Comparison of ENCODE assay signal across 8 cellular contexts in the genomic region with DNA sequence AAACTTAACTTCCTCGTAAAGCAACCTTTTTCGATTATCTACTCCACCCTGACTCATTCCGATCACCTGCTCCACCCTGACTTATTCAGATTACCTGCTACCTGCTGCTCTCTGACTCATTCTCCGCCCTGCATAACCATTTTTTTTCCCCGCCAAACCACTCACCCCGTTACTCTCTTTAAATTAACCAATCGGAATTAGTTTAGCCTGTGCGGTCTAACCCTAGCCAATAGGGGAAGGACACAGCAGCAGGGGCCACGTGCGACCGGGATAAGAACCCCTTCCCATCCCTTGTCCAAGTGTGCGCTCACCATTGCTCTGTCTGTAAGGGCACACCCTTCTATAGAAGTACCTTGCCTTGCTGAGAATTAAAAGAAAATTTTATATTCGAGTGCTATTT.
A peak's percentile ranks its signal among the peaks of the same experiment; 100 is the strongest.
DNase-seq lines count a peak whose midpoint lies in the region; ATAC-seq, FAIRE-seq and TF ChIP-seq lines count a peak whose summit lies in the region.
"Not testable (repeated sequence)": the region's sequence is repeated elsewhere in the genome, so short reads cannot be mapped to it uniquely, and the experiment has no call there.

No MANE protein-coding gene starts in this region.

- not testable (repeated sequence) for H3K79me2 ChIP-seq in mesendoderm (ENCODE audit: control insufficient read depth, insufficient read depth, low read length)

- peaks cover 9 to 14% (median 13%) of the 10 kb centered on the region in 3 donors for H3K4me1 Mint-ChIP-seq in CD8-positive, alpha-beta memory T cell

- peak overlapping the region in 4 of 7 donors; percentile 4 to 90 (median 74) for H3K4me3 Mint-ChIP-seq in CD8-positive, alpha-beta memory T cell

- H3K36me3 Mint-ChIP-seq in CD8-positive, alpha-beta memory T cell, result not testable (repeated sequence)

- not testable (repeated sequence) for H4K5ac ChIP-seq in mesendoderm (ENCODE audit: low read length)

- CTCF ChIA-PET in CD8-positive, alpha-beta memory T cell (lab: Charles Lee), result interaction anchor here (0.7 to 3.8 kb wide), 17 partner anchors 10 to 925 kb away, joined by 3 to 28 read pairs (median 4); partner anchors contain the start of gene UBASH3B

- not testable (repeated sequence) for TF ChIP-seq CTCF in body of pancreas (IDR thresholded peaks at IDR 0.05); foreskin keratinocyte (conservative IDR thresholded peaks at IDR 0.05)

- not testable (repeated sequence) for FAIRE-seq in small intestine (lab: Jason Lieb, UNC)

- not testable (repeated sequence) for H2AK5ac ChIP-seq in mesendoderm (ENCODE audit: low read length)

- DNase-seq in CD8-positive, alpha-beta memory T cell, result not testable (repeated sequence)
- peak; percentile 29 for DNase-seq in NCI-H2227 (lab: John Stamatoyannopoulos, UW; ENCODE audit: unreplicated experiment)
- peak; percentile 87 for DNase-seq in SW480 (ENCODE audit: low spot score)
- peak in 3 of 4 donors; percentile 9 to 38 (median 17) for DNase-seq in body of pancreas
- peak; percentile 67 to 69 for DNase-seq in foreskin keratinocyte
- peak; percentile 81 for DNase-seq in mesendoderm
- DNase-seq in small intestine, result peak; percentile 69

- H2BK5ac ChIP-seq in mesendoderm (ENCODE audit: low read length), result not testable (repeated sequence)

- not testable (repeated sequence) for H4K8ac ChIP-seq in mesendoderm (ENCODE audit: low read depth, low read length)

- not testable (repeated sequence) for H3K4ac ChIP-seq in mesendoderm (ENCODE audit: low read depth, low read length)

- H3K56ac ChIP-seq in mesendoderm (ENCODE audit: low read length), result not testable (repeated sequence)

- not testable (repeated sequence) for H3K4me1 ChIP-seq in CD8-positive, alpha-beta memory T cell (ENCODE audit: insufficient read depth, low read length); HUES48 (ENCODE audit: control insufficient read depth, insufficient read depth, low read length); body of pancreas; foreskin keratinocyte; mesendoderm (ENCODE audit: control insufficient read depth, low read depth, low read length); small intestine (ENCODE audit: control insufficient read depth in 2 of 2, insufficient read depth in 1 of 2, low read depth in 1 of 2, low read length in 1 of 2)

- H2BK120ac ChIP-seq in mesendoderm (ENCODE audit: low read depth, low read length), result not testable (repeated sequence)

- H3K4me3 ChIP-seq in CD8-positive, alpha-beta memory T cell (ENCODE audit: low read length); body of pancreas; mesendoderm (ENCODE audit: low read length); small intestine (ENCODE audit: low read depth in 1 of 2, low read length in 2 of 2): not testable (repeated sequence)
- peak overlapping the region; percentile 51 for H3K4me3 ChIP-seq in HUES48 (ENCODE audit: low read depth, low read length)

- H3K27me3 Mint-ChIP-seq in CD8-positive, alpha-beta memory T cell, result not testable (repeated sequence)

- not testable (repeated sequence) for ATAC-seq in body of pancreas
- peak; percentile 41 for ATAC-seq in foreskin keratinocyte

- TF ChIP-seq POLR2A in body of pancreas (IDR thresholded peaks at IDR 0.05), result not testable (repeated sequence)

- H2BK15ac ChIP-seq in mesendoderm (replicated peaks; ENCODE audit: low read depth), result not testable (repeated sequence)

- POLR2A ChIA-PET in CD8-positive, alpha-beta memory T cell (lab: Charles Lee), result not testable (repeated sequence)

- not testable (repeated sequence) for H3K27ac ChIP-seq in CD8-positive, alpha-beta memory T cell (ENCODE audit: low read depth, low read length); HUES48 (ENCODE audit: low read depth, low read length); body of pancreas; foreskin keratinocyte; mesendoderm (ENCODE audit: low read depth, low read length); small intestine (ENCODE audit: low read depth in 1 of 2, low read length in 1 of 2)

- not testable (repeated sequence) for H3K9me3 Mint-ChIP-seq in CD8-positive, alpha-beta memory T cell

- not testable (repeated sequence) for H3K27me3 ChIP-seq in CD8-positive, alpha-beta memory T cell (ENCODE audit: insufficient read depth, low read length, poor library complexity, severe bottlenecking); HUES48 (ENCODE audit: control insufficient read depth, insufficient read depth, low read length); body of pancreas; foreskin keratinocyte; mesendoderm (ENCODE audit: insufficient read depth, low read length, poor library complexity); small intestine (ENCODE audit: control insufficient read depth in 2 of 2, insufficient read depth in 2 of 2, low read length in 2 of 2)

- H3K9ac ChIP-seq in HUES48 (ENCODE audit: low read depth, low read length); mesendoderm (ENCODE audit: low read length): not testable (repeated sequence)

- not testable (repeated sequence) for H3K18ac ChIP-seq in mesendoderm (ENCODE audit: low read length)

- H3K27ac Mint-ChIP-seq in CD8-positive, alpha-beta memory T cell, result peak overlapping the region in 1 of 8 donors; percentile 56

- WGBS in body of pancreas, 2 donors, result 37 to 38% methylated on average over 13 of the region's 13 CpGs
- no CpG with 5 or more reads among the region's 13 CpGs for WGBS in mesendoderm (ENCODE audit: extremely low coverage, insufficient coverage, low lambda C conversion rate)
- WGBS in small intestine, 3 donors, result 25 to 54% (median 29%) methylated on average over 13 of the region's 13 CpGs

- H3K9me3 ChIP-seq in CD8-positive, alpha-beta memory T cell (ENCODE audit: low read length); HUES48 (ENCODE audit: control insufficient read depth, insufficient read depth, low read length); body of pancreas; small intestine (ENCODE audit: control insufficient read depth, low read depth): not testable (repeated sequence)

- H3K36me3 ChIP-seq in CD8-positive, alpha-beta memory T cell (ENCODE audit: insufficient read depth, low read length); HUES48 (ENCODE audit: control insufficient read depth, insufficient read depth, low read length); body of pancreas (replicated peaks in 1 of 2; ENCODE audit: insufficient read depth in 1 of 2, low read depth in 2 of 2); mesendoderm (ENCODE audit: control insufficient read depth, insufficient read depth, low read length); small intestine (ENCODE audit: control insufficient read depth in 2 of 2, insufficient read depth in 2 of 2, low read length in 2 of 2): not testable (repeated sequence)

- not testable (repeated sequence) for H3K4me2 ChIP-seq in mesendoderm (ENCODE audit: low read length)

- not testable (repeated sequence) for H3K79me1 ChIP-seq in mesendoderm (ENCODE audit: low read length)

- intact Hi-C loops in body of pancreas (cut with DNase I), result loop anchor here (10.0 kb wide), 1 partner anchor 205 kb away; no protein-coding TSS in a partner anchor

- not testable (repeated sequence) for H3K23ac ChIP-seq in mesendoderm (ENCODE audit: low read length)
